In genomic region chr22:20386972-20387371, GRCh38 we compare ENCODE assay signal across 7 cellular contexts.
"Had no signal": no experiment of that assay in that cellular context is flagged by ENCODE, and none has a peak within 500 bp of the region (broad histone marks: within the 10 kb centered on the region; RNA-seq: fewer than 3 reads in every experiment).

No MANE protein-coding gene starts in this region.

- FAIRE-seq: HepG2, HTR-8/SVneo had no signal

- H3K9ac ChIP-seq: KMS-11 had no signal

- H3K27ac ChIP-seq: HL-60, KMS-11 had no signal

- ATAC-seq: HepG2 had no signal

- DNase-seq: IMR-90, KBM-7, KG1 had no signal

- H3K4me2 ChIP-seq: KMS-11 had no signal
